15 cellular contexts compared by ENCODE assay signal in the genomic region with DNA sequence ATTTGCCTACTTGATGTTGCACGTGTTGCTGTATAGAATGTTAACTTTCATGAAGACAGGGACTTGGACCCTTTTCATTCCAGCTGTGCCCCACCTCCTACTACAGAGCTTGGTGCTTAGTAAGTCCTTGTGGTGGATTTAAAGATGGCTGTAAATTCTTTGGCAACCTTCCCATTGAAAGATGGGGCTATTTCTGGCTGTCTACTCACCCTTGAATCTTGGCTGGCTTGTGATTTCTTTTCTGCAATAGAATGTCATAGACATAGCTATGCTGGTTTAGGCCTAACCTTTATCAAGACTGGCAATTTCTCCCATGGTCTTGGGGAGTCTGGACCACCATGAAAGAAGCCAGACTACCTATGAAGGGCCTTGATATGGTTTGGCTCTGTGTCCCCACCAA. TPM values are rescaled to one million over a fixed set of nuclear protein-coding genes. Genes with fewer than 3 reads are reported as not detected.
DNase-seq lines count a peak whose midpoint lies in the region; ATAC-seq and TF ChIP-seq lines count a peak whose summit lies in the region.
"Had no signal": no experiment of that assay in that cellular context is flagged by ENCODE, and none has a peak within 500 bp of the region (broad histone marks: within the 10 kb centered on the region; RNA-seq: fewer than 3 reads in every experiment).

No MANE protein-coding gene starts in this region.

- DNase-seq in Right ventricle myocardium superior: no peak
- no peak for DNase-seq in left ventricle myocardium inferior
- peak; percentile 1 for DNase-seq in HT1080 (ENCODE audit: low read depth)
- DNase-seq in kidney tubule cell (ENCODE audit: low spot score): peak; percentile 71
- no peak for DNase-seq in uterus
- DNase-seq in MG63: no peak
- no peak for DNase-seq in HT-29 (ENCODE audit: low spot score)
- DNase-seq: 8988T; AML-193; Caco-2; CD8-positive, alpha-beta memory T cell; DMS53 had no signal

- H3K36me3 ChIP-seq in left ventricle myocardium inferior (no peaks in the 10 kb centered on the region), uterus (no peaks in the 10 kb centered on the region), MG63 (no peaks in the 10 kb centered on the region)
- H3K36me3 ChIP-seq: BLaER1, HAP-1 had no signal

- TF ChIP-seq POLR2A in uterus (IDR thresholded peaks at IDR 0.05): no peak

- peak; percentile 59 for ATAC-seq in Right ventricle myocardium superior (ENCODE audit: poor library complexity)

- H3K27ac ChIP-seq in left ventricle myocardium inferior (replicated peaks): no peak overlapping the region
- H3K27ac ChIP-seq in uterus: peak overlapping the region; percentile 67 to 77
- H3K27ac ChIP-seq: BLaER1 had no signal

- TF ChIP-seq CTCF in left ventricle myocardium inferior (IDR thresholded peaks at IDR 0.05; ENCODE audit: borderline replicate concordance) (no peak), uterus (IDR thresholded peaks at IDR 0.05) (no peak)

- peaks cover 26% of the 10 kb centered on the region for H3K9me3 ChIP-seq in left ventricle myocardium inferior (replicated peaks)
- H3K9me3 ChIP-seq in uterus: peaks cover 0 to 3% of the 10 kb centered on the region in 2 donors
- H3K9me3 ChIP-seq in MG63: 0 out of 2 replicates have a peak, but pooled peaks cover 2% of the 10 kb centered on the region
- H3K9me3 ChIP-seq: HAP-1 had no signal

- peaks cover 9% of the 10 kb centered on the region for H3K4me1 ChIP-seq in left ventricle myocardium inferior
- no peaks in the 10 kb centered on the region for H3K4me1 ChIP-seq in uterus
- H3K4me1 ChIP-seq: BLaER1, HAP-1 had no signal

- intact Hi-C loops in Right ventricle myocardium superior (cut with DNase I): no loop called here
- intact Hi-C loops in left ventricle myocardium inferior (cut with micrococcal nuclease): no loop called here
- intact Hi-C loops in uterus (cut with DNase I; ENCODE audit: low total_unique reads): no loop called here

- H3K4me3 ChIP-seq in left ventricle myocardium inferior: no peak overlapping the region
- no peak overlapping the region for H3K4me3 ChIP-seq in uterus
- no peak overlapping the region for H3K4me3 ChIP-seq in MG63
- H3K4me3 ChIP-seq: BLaER1, HAP-1 had no signal

- no peaks in the 10 kb centered on the region for H3K27me3 ChIP-seq in left ventricle myocardium inferior (ENCODE audit: low read depth)
- H3K27me3 ChIP-seq in uterus: no peaks in the 10 kb centered on the region
- no peaks in the 10 kb centered on the region; the same call in 1 of the 2 replicates for H3K27me3 ChIP-seq in MG63
- H3K27me3 ChIP-seq: BLaER1 had no signal

RNA-seq across cellular contexts. Expression of gene ACSM2A, which starts 59.0 kb away (rescaled TPM):
- not detected for total RNA-seq in Right ventricle myocardium superior
- total RNA-seq in left ventricle myocardium inferior: not detected
- not detected in 2 replicates for total RNA-seq in HT1080 (2014; rRNA removed; shearing (Covaris generic))
- polyA plus RNA-seq in HT1080 (2015; cell fraction: cytosol; rRNA removed): not detected in 2 replicates
- not detected in 2 replicates for polyA plus RNA-seq in HT1080 (2015; cell fraction: nucleus; rRNA removed)
- not detected for total RNA-seq in uterus
- not detected in 2 replicates for total RNA-seq in MG63 (2014; rRNA removed; shearing (Covaris generic); ENCODE audit: low replicate concordance)
- total RNA-seq in HT-29 (2014; rRNA removed; shearing (Covaris generic)): not detected in 2 replicates
- total RNA-seq: Caco-2; CD8-positive, alpha-beta memory T cell; H1 had no signal
- polyA plus RNA-seq: CD8-positive, alpha-beta memory T cell; H1 had no signal

Comparison
In these comparisons a context has a peak if more than half of its experiments do, and no peak if none do; other contexts are left out.
1. DNase-seq: peak in HT1080 (single experiment) and kidney tubule cell (single experiment); none in Right ventricle myocardium superior (single experiment), left ventricle myocardium inferior (single experiment), uterus (0 of 2), MG63 (single experiment) and HT-29 (single experiment).